8 cellular contexts compared by ENCODE assay signal in genomic region chr2:240560084-240560479, GRCh38. TPM values are rescaled to one million over a fixed set of nuclear protein-coding genes. Genes with fewer than 3 reads are reported as not detected.
DNase-seq lines count a peak whose midpoint lies in the region; ATAC-seq and TF ChIP-seq lines count a peak whose summit lies in the region.

Gene DUSP28 (plus strand): TSS chr2:240560357. CDS start chr2:240560685, 328 bp downstream.

- no peaks in the 10 kb centered on the region for H3K27me3 ChIP-seq in Peyer's patch

- H3K4me3 ChIP-seq in Peyer's patch: peak within 1 kb of the TSS; percentile 81 to 98 (median 90)
- H3K4me3 ChIP-seq in fibroblast of mammary gland (ENCODE audit: control insufficient read depth, low read depth, low read length): peak within 1 kb of the TSS; percentile 59

- peak within 1 kb of the TSS; percentile 97 to 100 (median 99) for H3K27ac ChIP-seq in Peyer's patch

- peak; percentile 92 to 97 for TF ChIP-seq POLR2A in Peyer's patch (IDR thresholded peaks at IDR 0.05)

- H3K4me1 Mint-ChIP-seq in activated T-helper 1 cell treated with anti-CD3 and anti-CD28 coated beads, Interleukin-12 subunit alpha, Interleukin-12 subunit beta, Interleukin-2, Interleukin-4 antibody, amounts not matched to agents 30 ng/mL and 10 ng/mL and 1 ng/mL, durations not matched to agents 14 hours and 24 hours and 36 hours (ENCODE audit: low read depth): peaks cover 69% of the 10 kb centered on the region
- peaks cover 54 to 73% of the 10 kb centered on the region in 2 donors for H3K4me1 Mint-ChIP-seq in natural killer cell

- H3K36me3 Mint-ChIP-seq in activated T-helper 1 cell treated with anti-CD3 and anti-CD28 coated beads, Interleukin-12 subunit alpha, Interleukin-12 subunit beta, Interleukin-2, Interleukin-4 antibody, amounts not matched to agents 30 ng/mL and 10 ng/mL and 1 ng/mL, durations not matched to agents 14 hours and 24 hours and 36 hours (ENCODE audit: low read depth): peaks cover 32% of the 10 kb centered on the region
- H3K36me3 Mint-ChIP-seq in natural killer cell: no peaks in the 10 kb centered on the region

- peak; percentile 48 for ATAC-seq in GM21515 (IDR thresholded peaks at IDR 0.05; ENCODE audit: unreplicated experiment)
- peak; percentile 60 to 79 (median 70) for ATAC-seq in natural killer cell
- ATAC-seq in stimulated activated naive CD8-positive, alpha-beta T cell treated with anti-CD3 and anti-CD28 coated beads, Interleukin-15, Interleukin-2, amounts not matched to agents 100 U/mL and 50 U/mL, for 24 hours: peak; percentile 68

- peaks cover 4 to 45% (median 31%) of the 10 kb centered on the region in 4 donors for H3K4me1 ChIP-seq in Peyer's patch

- no peaks in the 10 kb centered on the region for H3K36me3 ChIP-seq in Peyer's patch

- H3K9me3 ChIP-seq in Peyer's patch: no peaks in the 10 kb centered on the region

- no peaks in the 10 kb centered on the region for H3K27me3 Mint-ChIP-seq in activated T-helper 1 cell treated with anti-CD3 and anti-CD28 coated beads, Interleukin-12 subunit alpha, Interleukin-12 subunit beta, Interleukin-2, Interleukin-4 antibody, amounts not matched to agents 30 ng/mL and 10 ng/mL and 1 ng/mL, durations not matched to agents 14 hours and 24 hours and 36 hours (ENCODE audit: insufficient read depth)
- H3K27me3 Mint-ChIP-seq in natural killer cell (ENCODE audit: low read depth in 2 of 2): no peaks in the 10 kb centered on the region

- intact Hi-C loops in activated T-helper 1 cell treated with anti-CD3 and anti-CD28 coated beads, Interleukin-12 subunit alpha, Interleukin-12 subunit beta, Interleukin-2, Interleukin-4 antibody, amounts not matched to agents 30 ng/mL and 10 ng/mL and 1 ng/mL, durations not matched to agents 14 hours and 24 hours and 36 hours (cut with micrococcal nuclease): loop anchor here (2.0 to 10.0 kb wide), 7 partner anchors 125 to 1321 kb away; partner anchors contain the start of genes COPS9, FARP2, GPC1 and NDUFA10
- intact Hi-C loops in natural killer cell (cut with micrococcal nuclease): loop anchor here (1.0 to 10.0 kb wide), 4 partner anchors 9 to 1203 kb away; partner anchors contain the start of genes HDLBP and SEPTIN2

- peak in 1 of 6 experiments; percentile 4 for TF ChIP-seq CTCF in Peyer's patch (IDR thresholded peaks at IDR 0.05)
- no peak for TF ChIP-seq CTCF in fibroblast of mammary gland (conservative IDR thresholded peaks at IDR 0.05; ENCODE audit: control insufficient read depth, insufficient read depth, low read depth, low read length)
- TF ChIP-seq CTCF in natural killer cell (IDR thresholded peaks at IDR 0.05): no peak

- DNase-seq in DMS53 (lab: John Stamatoyannopoulos, UW) (peak; percentile 93), HuH-7 (ENCODE audit: low spot score) (peak; percentile 89), Peyer's patch (peak; percentile 90 to 97 (median 96)), fibroblast of mammary gland (ENCODE audit: low read depth) (peak; percentile 81), natural killer cell (peak; percentile 94)
- peak; percentile 91 for DNase-seq in activated T-helper 1 cell treated with anti-CD3 and anti-CD28 coated beads, Interleukin-12 subunit alpha, Interleukin-12 subunit beta, Interleukin-2, Interleukin-4 antibody, amounts not matched to agents 30 ng/mL and 10 ng/mL and 1 ng/mL, durations not matched to agents 14 hours and 24 hours and 36 hours (ENCODE audit: low spot score)
- DNase-seq in stimulated activated naive CD8-positive, alpha-beta T cell treated with anti-CD3 and anti-CD28 coated beads, Interleukin-15, Interleukin-2, amounts not matched to agents 100 U/mL and 50 U/mL, for 24 hours: peak; percentile 95

- peak within 1 kb of the TSS; percentile 90 for H3K4me3 Mint-ChIP-seq in activated T-helper 1 cell treated with anti-CD3 and anti-CD28 coated beads, Interleukin-12 subunit alpha, Interleukin-12 subunit beta, Interleukin-2, Interleukin-4 antibody, amounts not matched to agents 30 ng/mL and 10 ng/mL and 1 ng/mL, durations not matched to agents 14 hours and 24 hours and 36 hours
- peak within 1 kb of the TSS; percentile 93 for H3K4me3 Mint-ChIP-seq in natural killer cell

- peak within 1 kb of the TSS; percentile 95 for H3K27ac Mint-ChIP-seq in activated T-helper 1 cell treated with anti-CD3 and anti-CD28 coated beads, Interleukin-12 subunit alpha, Interleukin-12 subunit beta, Interleukin-2, Interleukin-4 antibody, amounts not matched to agents 30 ng/mL and 10 ng/mL and 1 ng/mL, durations not matched to agents 14 hours and 24 hours and 36 hours
- peak within 1 kb of the TSS; percentile 99 for H3K27ac Mint-ChIP-seq in natural killer cell

- no peaks in the 10 kb centered on the region for H3K9me3 Mint-ChIP-seq in activated T-helper 1 cell treated with anti-CD3 and anti-CD28 coated beads, Interleukin-12 subunit alpha, Interleukin-12 subunit beta, Interleukin-2, Interleukin-4 antibody, amounts not matched to agents 30 ng/mL and 10 ng/mL and 1 ng/mL, durations not matched to agents 14 hours and 24 hours and 36 hours
- no peaks in the 10 kb centered on the region for H3K9me3 Mint-ChIP-seq in natural killer cell

RNA-seq across cellular contexts. Expression of gene DUSP28, which starts in this region (rescaled TPM):
- total RNA-seq in Peyer's patch: 10 to 100 TPM in 1 of 4 donors, 1 to 10 TPM in 3; 4.2 to 10.1 (median 7.1) TPM
- 8.6 and 10.7 TPM in 2 replicates for total RNA-seq in activated T-helper 1 cell treated with anti-CD3 and anti-CD28 coated beads, Interleukin-12 subunit alpha, Interleukin-12 subunit beta, Interleukin-2, Interleukin-4 antibody, amounts not matched to agents 30 ng/mL and 10 ng/mL and 1 ng/mL, durations not matched to agents 14 hours and 24 hours and 36 hours
- 10 to 100 TPM; 13.5 to 25.2 (median 18.5) TPM for total RNA-seq in natural killer cell

Comparison
In these comparisons a context has a peak if more than half of its experiments do, and no peak if none do; other contexts are left out.
1. Peak in every context shown above with its lines: DNase-seq, ATAC-seq, H3K4me3 ChIP-seq and H3K27ac ChIP-seq.